8 cellular contexts compared by ENCODE assay signal in the genomic region with DNA sequence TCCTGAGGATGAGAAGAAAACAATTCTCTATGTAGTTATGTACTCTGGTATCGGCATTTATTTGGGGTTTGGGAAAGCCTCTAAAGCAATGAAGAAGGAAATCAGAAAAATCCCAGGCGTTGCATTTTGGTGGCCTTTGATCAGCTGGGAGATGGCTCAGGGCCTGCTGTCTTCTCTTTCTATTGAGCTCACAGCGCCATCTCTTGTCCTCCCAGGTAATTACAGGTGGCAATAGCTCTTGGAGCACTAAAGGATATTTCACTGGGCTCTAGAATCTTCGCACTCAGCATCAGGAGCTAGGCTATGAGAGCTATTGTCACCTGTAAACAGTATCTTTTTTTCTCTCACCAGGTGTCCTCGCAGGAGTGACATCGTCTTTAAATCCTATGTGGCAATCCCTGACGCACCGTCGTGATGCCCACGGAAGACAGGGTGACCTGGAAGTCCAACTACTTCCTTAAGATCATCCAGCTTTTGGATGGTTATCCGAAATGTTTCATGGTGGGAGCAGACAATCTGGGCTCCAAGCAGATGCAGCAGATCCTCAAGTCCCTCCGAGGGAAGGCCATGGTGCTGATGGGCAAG.
A peak's percentile ranks its signal among the peaks of the same experiment; 100 is the strongest.
DNase-seq lines count a peak whose midpoint lies in the region; ATAC-seq, FAIRE-seq and TF ChIP-seq lines count a peak whose summit lies in the region.

No MANE protein-coding gene starts in this region.

- H3K36me3 ChIP-seq in Panc1 (ENCODE audit: control insufficient read depth, insufficient read depth, low read length) (no peaks in the 10 kb centered on the region), breast epithelium (no peaks in the 10 kb centered on the region), keratinocyte (ENCODE audit: control insufficient read depth in 2 of 2, extremely low read depth in 1 of 2, insufficient read depth in 2 of 2, low read length in 2 of 2) (no peaks in the 10 kb centered on the region)

- no peaks in the 10 kb centered on the region for H3K9me1 ChIP-seq in keratinocyte (ENCODE audit: control insufficient read depth, extremely low read depth, insufficient read depth, low read length)

- dilution Hi-C loops in keratinocyte (cut with MboI; ENCODE audit: extremely low pct_ligation_motif_present, low sequenced_read_pairs) = no loop called here

- TF ChIP-seq CTCF in Panc1 (IDR thresholded peaks at IDR 0.05) = peak; percentile 73
- peak; percentile 43 to 80 (median 60) for TF ChIP-seq CTCF in breast epithelium (IDR thresholded peaks at IDR 0.05)
- TF ChIP-seq CTCF in keratinocyte (optimal IDR thresholded peaks at IDR 0.05 in 1 of 3, IDR thresholded peaks at IDR 0.05 in 1 of 3, conservative IDR thresholded peaks at IDR 0.05 in 1 of 3; ENCODE audit: extremely low read depth in 1 of 3, insufficient read depth in 2 of 3, low read length in 3 of 3) = peak; percentile 78 to 92 (median 83)

- no TSS peak for BruUV-seq in Panc1 (replicated peaks; lab: Mats Ljungman, UMichigan)

- no peaks in the 10 kb centered on the region for H4K20me1 ChIP-seq in keratinocyte (ENCODE audit: control insufficient read depth, extremely low read depth, insufficient read depth, low read length)

- no peak overlapping the region for H3K4me3 ChIP-seq in Panc1 (ENCODE audit: low read depth in 2 of 2, low read length in 2 of 2)
- no peak overlapping the region for H3K4me3 ChIP-seq in breast epithelium
- no peak overlapping the region for H3K4me3 ChIP-seq in keratinocyte (ENCODE audit: control insufficient read depth in 2 of 3, extremely low read depth in 1 of 3, insufficient read depth in 2 of 3, low read depth in 1 of 3, low read length in 3 of 3)

- H3K9ac ChIP-seq in keratinocyte (ENCODE audit: control insufficient read depth, extremely low read depth, insufficient read depth, low read length) = no peak overlapping the region

- H3K79me2 ChIP-seq in keratinocyte (ENCODE audit: control insufficient read depth, insufficient read depth, low read length) = no peaks in the 10 kb centered on the region

- POLR2A ChIA-PET in Panc1 (lab: Charles Lee) = no interaction called here

- no peak overlapping the region for H2AFZ ChIP-seq in keratinocyte (ENCODE audit: control insufficient read depth, low read length)

- peak; percentile 86 for FAIRE-seq in keratinocyte (lab: Jason Lieb, UNC)

- H3K9me3 ChIP-seq in Panc1 (ENCODE audit: control insufficient read depth, insufficient read depth, low read depth, low read length) (no peaks in the 10 kb centered on the region), breast epithelium (no peaks in the 10 kb centered on the region), keratinocyte (ENCODE audit: control insufficient read depth, low read depth, low read length) (no peaks in the 10 kb centered on the region)

- no peaks in the 10 kb centered on the region for H3K27me3 ChIP-seq in Panc1 (ENCODE audit: control insufficient read depth, insufficient read depth, low read length)
- H3K27me3 ChIP-seq in breast epithelium = no peaks in the 10 kb centered on the region
- H3K27me3 ChIP-seq in keratinocyte (ENCODE audit: control insufficient read depth, extremely low read depth, insufficient read depth, low read length) = no peaks in the 10 kb centered on the region

- no peak overlapping the region for H3K4me2 ChIP-seq in keratinocyte (ENCODE audit: control insufficient read depth, extremely low read depth, insufficient read depth, low read depth, low read length)

- H3K27ac ChIP-seq in Panc1 (ENCODE audit: low read length) (no peak overlapping the region), breast epithelium (no peak overlapping the region), keratinocyte (ENCODE audit: control insufficient read depth, insufficient read depth, low read length) (no peak overlapping the region)

- DNase-seq in EH (ENCODE audit: low read depth) (peak; percentile 86), KBM-7 (peak; percentile 62), Panc1 (ENCODE audit: low read depth, low spot score) (peak; percentile 38), breast epithelium (ENCODE audit: low spot score in 2 of 2) (peak in 1 of 2 donors; percentile 32), keratinocyte (ENCODE audit: low read depth, low spot score) (peak; percentile 13)
- DNase-seq in stimulated activated CD4-positive, alpha-beta T cell treated with anti-CD3 and anti-CD28 coated beads, Interleukin-4, amount 100 ng/mL, for 48 hours (ENCODE audit: low read depth in 2 of 2) = peak; percentile 42 to 53

- in situ Hi-C loops in KBM-7 (cut with MboI; ENCODE audit: low pct_unique_long_range_greater_than_20kb, low sequenced_read_pairs) = no loop called here
- in situ Hi-C loops in Panc1 (cut with HindIII; ENCODE audit: low pct_unique_long_range_greater_than_20kb, low sequenced_read_pairs) = no loop called here

- CTCF ChIA-PET in Panc1 (lab: Charles Lee) = interaction anchor here (1.1 to 2.6 kb wide), 3 partner anchors 41 to 364 kb away, joined by 4 to 26 read pairs (median 10); no protein-coding TSS in a partner anchor

- H3K4me1 ChIP-seq in Panc1 (ENCODE audit: control insufficient read depth, insufficient read depth, low read length) (no peaks in the 10 kb centered on the region), breast epithelium (no peaks in the 10 kb centered on the region), keratinocyte (ENCODE audit: control insufficient read depth, extremely low read depth, insufficient read depth, low read length) (no peaks in the 10 kb centered on the region)

- intact Hi-C loops in Panc1 (cut with micrococcal nuclease; ENCODE audit: unreplicated experiment) = loop anchor here (2.0 to 5.0 kb wide), 3 partner anchors 41 to 363 kb away; no protein-coding TSS in a partner anchor
- intact Hi-C loops in breast epithelium (cut with DNase I; ENCODE audit: low total_unique reads) = no loop called here

- ATAC-seq in GM21529 (IDR thresholded peaks at IDR 0.05; ENCODE audit: unreplicated experiment) (peak; percentile 87), Panc1 (peak; percentile 71; the same call in 1 of the 2 replicates), HG02973 (IDR thresholded peaks at IDR 0.05; ENCODE audit: unreplicated experiment) (no peak)

- no peak for TF ChIP-seq POLR2A in breast epithelium (IDR thresholded peaks at IDR 0.05)
